Comparison of ENCODE assay signal across 19 cellular contexts in genomic region chr4:1629704-1630093, GRCh38. TPM values are rescaled to one million over a fixed set of nuclear protein-coding genes. Genes with fewer than 3 reads are reported as not detected.
DNase-seq lines count a peak whose midpoint lies in the region; ATAC-seq, FAIRE-seq and TF ChIP-seq lines count a peak whose summit lies in the region.
"Had no signal": no experiment of that assay in that cellular context is flagged by ENCODE, and none has a peak within 500 bp of the region (broad histone marks: within the 10 kb centered on the region; RNA-seq: fewer than 3 reads in every experiment).

No MANE protein-coding gene starts in this region.

- H3K9ac ChIP-seq in GM12878 (ENCODE audit: control insufficient read depth, insufficient read depth, low read length) (no peak overlapping the region), neuronal stem cell (ENCODE audit: low read depth, low read length, poor library complexity) (no peak overlapping the region)

- H3K27me3 ChIP-seq in GM12878 (replicated peaks in 1 of 2; ENCODE audit: control insufficient read depth in 2 of 2, insufficient read depth in 2 of 2, low read length in 1 of 2) (no peaks in the 10 kb centered on the region), neuronal stem cell (ENCODE audit: control insufficient read depth in 3 of 3, insufficient read depth in 3 of 3, low read depth in 1 of 3, low read length in 3 of 3) (peaks cover 0 to 8% (median 0%) of the 10 kb centered on the region in 3 experiments)
- H3K27me3 ChIP-seq: MG63 had no signal

- H3K23ac ChIP-seq in neuronal stem cell (ENCODE audit: low read depth, low read length, poor library complexity), result peak overlapping the region; percentile 65

- H4K8ac ChIP-seq in neuronal stem cell (ENCODE audit: low read depth, low read length), result no peak overlapping the region

- no peak overlapping the region for H3K4ac ChIP-seq in neuronal stem cell (ENCODE audit: low read length)

- SMC1A ChIA-PET in GM12878 (lab: Charles Lee; ENCODE audit: uncharacterized antibody, unreplicated experiment), result no interaction called here

- in situ Hi-C loops in GM12878 (cut with MboI), result no loop called here

- no peak overlapping the region for H2BK5ac ChIP-seq in neuronal stem cell (ENCODE audit: low read length)

- no peaks in the 10 kb centered on the region for H3K79me2 ChIP-seq in GM12878 (ENCODE audit: control insufficient read depth, insufficient read depth, low read length)

- peak overlapping the region; percentile 95 for H2AK5ac ChIP-seq in neuronal stem cell (ENCODE audit: low read depth, low read length)

- DNase-seq in CMK (ENCODE audit: low read depth) (peak; percentile 86), OCI-M1 (lab: John Stamatoyannopoulos, UW) (peak; percentile 34), GM12878 (ENCODE audit: low read depth, low spot score) (no peak), neuronal stem cell (ENCODE audit: low spot score) (no peak), NCI-H146 treated with DMSO at 0.1 percent for 48 hours (lab: John Stamatoyannopoulos, UW; ENCODE audit: unreplicated experiment) (no peak), mucosa of gallbladder (ENCODE audit: low spot score) (no peak), cerebellum (ENCODE audit: low spot score) (no peak), Right ventricle myocardium inferior (ENCODE audit: missing footprints) (no peak)
- DNase-seq: DMS 273 treated with DMSO at 0.1 percent for 48 hours, HCEC 1CT, NCI-H1048, NCI-H2029, NCI-H2171 had no signal

- H2BK12ac ChIP-seq in neuronal stem cell (ENCODE audit: low read length), result peak overlapping the region; percentile 58

- TF ChIP-seq POLR2A in GM12878 (IDR thresholded peaks at IDR 0.05; ENCODE audit: low read depth, low read length), result no peak

- no peak overlapping the region for H2BK120ac ChIP-seq in neuronal stem cell (ENCODE audit: low read depth, low read length)

- ATAC-seq in GM12878 (peak; percentile 16; the same call in 2 of the 3 replicates), Right ventricle myocardium inferior (no peak)

- BruUV-seq in GM12878 (replicated peaks; lab: Mats Ljungman, UMichigan), result no TSS peak

- H3K4me3 ChIP-seq in GM12878, result no peak overlapping the region
- H3K4me3 ChIP-seq in neuronal stem cell (ENCODE audit: low read length in 2 of 2), result no peak overlapping the region
- H3K4me3 ChIP-seq: A549, GM23338, MG63 had no signal

- H3K14ac ChIP-seq in neuronal stem cell (ENCODE audit: low read length), result no peak overlapping the region

- H2AFZ ChIP-seq in GM12878 (ENCODE audit: control insufficient read depth, low read depth, low read length) (no peak overlapping the region), neuronal stem cell (ENCODE audit: low read length) (peak overlapping the region; percentile 76)
- H2AFZ ChIP-seq: GM23338 had no signal

- RAD21 ChIA-PET in GM12878 (lab: Charles Lee; ENCODE audit: unreplicated experiment), result interaction anchor here (1.0 to 1.2 kb wide), 2 partner anchors 279 to 467 kb away, joined by 3 read pairs; no protein-coding TSS in a partner anchor

- no peak for TF ChIP-seq RAD21 in GM12878 (IDR thresholded peaks at IDR 0.05; ENCODE audit: insufficient read depth, low read depth, low read length)

- H3K27ac ChIP-seq in GM12878 (ENCODE audit: control insufficient read depth, insufficient read depth) (no peak overlapping the region), neuronal stem cell (replicated peaks; ENCODE audit: low read length) (no peak overlapping the region)
- H3K27ac ChIP-seq: A549 had no signal

- WGBS in GM12878 (ENCODE audit: insufficient coverage, insufficient replicate concordance, low lambda C conversion rate, missing lambda C conversion rate), result 32% methylated on average over 6 of the region's 11 CpGs
- WGBS in neuronal stem cell (ENCODE audit: extremely low coverage in 2 of 2, insufficient read length in 2 of 2, insufficient replicate concordance in 1 of 2), 2 donors, result no CpG with 5 or more reads among the region's 11 CpGs

- POLR2A ChIA-PET in GM12878 (lab: Charles Lee), result no interaction called here

- no peaks in the 10 kb centered on the region for H3K4me1 ChIP-seq in GM12878 (ENCODE audit: control insufficient read depth, insufficient read depth, low read length)
- H3K4me1 ChIP-seq in neuronal stem cell (ENCODE audit: control insufficient read depth in 2 of 2, insufficient read depth in 1 of 2, low read depth in 1 of 2, low read length in 2 of 2), result peaks cover 0 to 2% of the 10 kb centered on the region in 2 donors
- H3K4me1 ChIP-seq: A549, BE2C, Caco-2 had no signal

- no peak overlapping the region for H3K18ac ChIP-seq in neuronal stem cell (ENCODE audit: low read length)

- CTCF ChIA-PET in GM12878 (lab: Yijun Ruan, JAX), result interaction anchor here (0.8 to 1.2 kb wide), 7 partner anchors 11 to 499 kb away, joined by 3 to 4 read pairs (median 3); no protein-coding TSS in a partner anchor

- peaks cover 2% of the 10 kb centered on the region; the same call in 1 of the 3 replicates for H3K9me3 ChIP-seq in GM12878 (replicated peaks; ENCODE audit: control insufficient read depth, insufficient read depth, low read length)
- peaks cover 0 to 3% of the 10 kb centered on the region in 2 donors for H3K9me3 ChIP-seq in neuronal stem cell (replicated peaks in 1 of 2; ENCODE audit: control insufficient read depth in 2 of 2, insufficient read depth in 1 of 2, low read depth in 1 of 2, low read length in 2 of 2)
- H3K9me3 ChIP-seq: A549, BE2C, MG63 had no signal

- no peaks in the 10 kb centered on the region for H3K79me1 ChIP-seq in neuronal stem cell (ENCODE audit: low read depth, low read length)

- no peak for FAIRE-seq in GM12878 (lab: Jason Lieb, UNC)
- FAIRE-seq: A549, RCC 7860 had no signal

- no peaks in the 10 kb centered on the region for H4K20me1 ChIP-seq in GM12878 (ENCODE audit: control insufficient read depth, insufficient read depth)

- H4K91ac ChIP-seq in neuronal stem cell (ENCODE audit: low read depth, low read length, poor library complexity), result no peak overlapping the region

- H3K4me2 ChIP-seq in GM12878 (ENCODE audit: control insufficient read depth, insufficient read depth) (no peak overlapping the region), neuronal stem cell (ENCODE audit: insufficient read depth, low read length, poor library complexity, severe bottlenecking) (no peak overlapping the region)
- H3K4me2 ChIP-seq: A549, GM23338 had no signal

- H2BK15ac ChIP-seq in neuronal stem cell (ENCODE audit: low read length), result peak overlapping the region; percentile 64

- no peaks in the 10 kb centered on the region for H3K36me3 ChIP-seq in GM12878 (ENCODE audit: control insufficient read depth in 2 of 2, insufficient read depth in 2 of 2, low read length in 1 of 2)
- H3K36me3 ChIP-seq in neuronal stem cell (replicated peaks in 1 of 2; ENCODE audit: control insufficient read depth in 2 of 2, insufficient read depth in 2 of 2, low read length in 2 of 2), result no peaks in the 10 kb centered on the region
- H3K36me3 ChIP-seq: BE2C, MG63 had no signal

- TF ChIP-seq EP300 in GM12878 (IDR thresholded peaks at IDR 0.05; ENCODE audit: borderline replicate concordance in 1 of 2, control insufficient read depth in 1 of 2, low read depth in 2 of 2, low read length in 2 of 2), result no peak

- no peak for TF ChIP-seq CTCF in GM12878 (IDR thresholded peaks at IDR 0.05 in 2 of 3, conservative IDR thresholded peaks at IDR 0.05 in 1 of 3; ENCODE audit: control insufficient read depth in 2 of 3, extremely low read depth in 1 of 3, insufficient read depth in 1 of 3, low read depth in 3 of 3, low read length in 3 of 3)

- intact Hi-C loops in GM12878 (cut with micrococcal nuclease; ENCODE audit: unreplicated experiment), result no loop called here
- intact Hi-C loops in Right ventricle myocardium inferior (cut with DNase I), result loop anchor here (2.0 kb wide), 1 partner anchor 273 kb away; no protein-coding TSS in a partner anchor

TF ChIP-seq in GM12878, 131 proteins besides CTCF, POLR2A, EP300 and RAD21 (continues in another document):
- TF ChIP-seq ZNF217 (IDR thresholded peaks at IDR 0.05), result no peak
- no peak for TF ChIP-seq RELA (IDR thresholded peaks at IDR 0.05; ENCODE audit: borderline replicate concordance, partially characterized antibody)

RNA-seq across cellular contexts. Expression of gene FAM53A, which starts 54.4 kb away (rescaled TPM):
- 1.7 and 1.9 TPM in 2 replicates for total RNA-seq in GM12878 (2013; cell fraction: nucleolus; rRNA removed)
- 0.40 and 1.4 TPM in 2 replicates for total RNA-seq in GM12878 (2014; rRNA removed)
- total RNA-seq in GM12878 (2014; rRNA removed; fragmentation: Illumina TruSeq; extraction: Trizol), result 0.32 and 0.40 TPM in 2 replicates
- 0.77 and 0.87 TPM in 2 replicates for total RNA-seq in GM12878 (2021)
- polyA plus RNA-seq in GM12878 (2011; ENCODE audit: low read depth), result not detected
- polyA plus RNA-seq in GM12878 (2011; rRNA removed), result 0.30 and 0.37 TPM in 2 replicates
- polyA plus RNA-seq in GM12878 (2011; cell fraction: cytosol; rRNA removed), result 0.54 and 0.64 TPM in 2 replicates
- 0.88 and 1.4 TPM in 2 replicates for polyA plus RNA-seq in GM12878 (2011; cell fraction: nucleus; rRNA removed)
- 0.66 and 1.7 TPM in 2 replicates for polyA plus RNA-seq in GM12878 (2012)
- polyA plus RNA-seq in GM12878 (2014; fragmentation: Illumina TruSeq; extraction: Trizol), result 0.09 TPM in 1 of 2 replicates, not detected in the other
- polyA plus RNA-seq in GM12878 (2014; fragmentation: Nextera tagmentation; extraction: Ambion mirVana), result under 1 TPM in 1 of 2 experiments, not detected in 1; 0.02 TPM
- polyA plus RNA-seq in GM12878 (2014; rRNA removed), result 0.44 and 1.3 TPM in 2 replicates
- under 1 TPM in 1 of 2 experiments, not detected in 1; 0.32 TPM for polyA plus RNA-seq in GM12878 (2016; fragmentation: Nextera tagmentation; extraction: Ambion mirVana)
- 0.44 and 0.77 TPM in 2 replicates for polyA minus RNA-seq in GM12878 (2011; rRNA and poly(A)+ RNA removed)
- not detected in 2 replicates for polyA minus RNA-seq in GM12878 (2011; cell fraction: cytosol; rRNA and poly(A)+ RNA removed)
- polyA minus RNA-seq in GM12878 (2011; cell fraction: nucleus; rRNA and poly(A)+ RNA removed), result 0.60 and 0.86 TPM in 2 replicates
- 2.0 TPM for polyA plus RNA-seq in neuronal stem cell (2013, experiment 1 of 2)
- 1.3 TPM for polyA plus RNA-seq in neuronal stem cell (2013, experiment 2 of 2)
- 1.6 TPM for total RNA-seq in mucosa of gallbladder
- total RNA-seq in cerebellum, result 1.6 TPM
- total RNA-seq in Right ventricle myocardium inferior, result 0.49 TPM

Comparison
In these comparisons a context has a peak if more than half of its experiments do, and no peak if none do; other contexts are left out.
1. DNase-seq: peak in CMK (single experiment) and OCI-M1 (single experiment); none in GM12878 (single experiment), neuronal stem cell (single experiment), NCI-H146 treated with DMSO at 0.1 percent for 48 hours (single experiment), mucosa of gallbladder (single experiment), cerebellum (single experiment) and Right ventricle myocardium inferior (single experiment).